ENCODE assay signal across 16 cellular contexts in genomic region chr10:519716-520401, GRCh38.
DNase-seq lines count a peak whose midpoint lies in the region; ATAC-seq and TF ChIP-seq lines count a peak whose summit lies in the region.
"Had no signal": no experiment of that assay in that cellular context is flagged by ENCODE, and none has a peak within 500 bp of the region (broad histone marks: within the 10 kb centered on the region; RNA-seq: fewer than 3 reads in every experiment).

No MANE protein-coding gene starts in this region.

- ATAC-seq in T-helper 17 cell = no peak

- DNase-seq in NCI-H2171 treated with DMSO at 0.1 percent for 48 hours (lab: John Stamatoyannopoulos, UW) (peak; percentile 79), NCI-H2171 (lab: John Stamatoyannopoulos, UW) (no peak), neural crest cell (ENCODE audit: low read depth, low spot score) (no peak), T-helper 17 cell (no peak), D341Med (ENCODE audit: low spot score) (no peak), HAP-1 (ENCODE audit: low spot score in 2 of 2) (no peak)
- DNase-seq in stimulated activated naive CD4-positive, alpha-beta T cell treated with Interleukin-2 at 50 U/mL for 16 hours (lab: John Stamatoyannopoulos, UW) = no peak
- DNase-seq: 8988T, DMS153, Kasumi-1, NCI-H2081, NCI-H82, SHP77 treated with DMSO at 0.1 percent for 48 hours had no signal

- H3K27me3 ChIP-seq in OCI-LY1 (ENCODE audit: insufficient read depth, low read length) (no peaks in the 10 kb centered on the region), HAP-1 (ENCODE audit: low read depth) (no peaks in the 10 kb centered on the region)
- H3K27me3 ChIP-seq: Peyer's patch had no signal

- peaks cover 2% of the 10 kb centered on the region for H3K27me3 Mint-ChIP-seq in neural crest cell (ENCODE audit: low read depth)
- H3K27me3 Mint-ChIP-seq in T-helper 17 cell = peaks cover 41% of the 10 kb centered on the region

- H3K79me2 ChIP-seq in OCI-LY1 (ENCODE audit: insufficient read depth, low read length) = peaks cover 10% of the 10 kb centered on the region

- H3K9ac ChIP-seq in OCI-LY1 (ENCODE audit: low read length) = peak overlapping the region; percentile 66
- H3K9ac ChIP-seq: BLaER1 treated with 17β-estradiol and CSF1 and Interleukin-3, amounts not matched to agents 10 nM and 100 nM had no signal

- peak overlapping the region; percentile 54 for H3K27ac Mint-ChIP-seq in neural crest cell (ENCODE audit: unreplicated experiment)
- H3K27ac Mint-ChIP-seq in T-helper 17 cell = no peak overlapping the region

- H3K36me3 Mint-ChIP-seq in neural crest cell (ENCODE audit: low read depth) = peaks cover 2% of the 10 kb centered on the region
- peaks cover 2% of the 10 kb centered on the region for H3K36me3 Mint-ChIP-seq in T-helper 17 cell (ENCODE audit: low read depth)

- H3K36me3 ChIP-seq in OCI-LY1 (ENCODE audit: insufficient read depth, low read length) (peaks cover 9% of the 10 kb centered on the region; the same call in 1 of the 2 replicates), HAP-1 (replicated peaks) (no peaks in the 10 kb centered on the region)
- H3K36me3 ChIP-seq: Peyer's patch had no signal

- H3K4me2 ChIP-seq in OCI-LY1 (ENCODE audit: low read length) = peak overlapping the region; percentile 61

- no peak overlapping the region for H2AFZ ChIP-seq in OCI-LY1 (ENCODE audit: low read length)

- peaks cover 24% of the 10 kb centered on the region for H3F3A ChIP-seq in OCI-LY1 (ENCODE audit: insufficient read depth, low read length)

- H3K9me3 ChIP-seq in OCI-LY1 (ENCODE audit: low read length) (no peaks in the 10 kb centered on the region), T-helper 17 cell (ENCODE audit: control insufficient read depth, low read length, poor library complexity, severe bottlenecking) (no peaks in the 10 kb centered on the region), HAP-1 (no peaks in the 10 kb centered on the region)
- H3K9me3 ChIP-seq: BLaER1 treated with 17β-estradiol and CSF1 and Interleukin-3, amounts not matched to agents 10 nM and 100 nM; Peyer's patch had no signal

- no peaks in the 10 kb centered on the region for H3K9me2 ChIP-seq in OCI-LY1 (ENCODE audit: low read depth, low read length)

- H3K27ac ChIP-seq in OCI-LY1 (ENCODE audit: low read depth, low read length, poor library complexity, severe bottlenecking) = peak overlapping the region; percentile 97
- H3K27ac ChIP-seq: BLaER1 treated with 17β-estradiol and CSF1 and Interleukin-3, amounts not matched to agents 10 nM and 100 nM; Peyer's patch had no signal

- no peak for TF ChIP-seq CTCF in OCI-LY1 (IDR thresholded peaks at IDR 0.05; ENCODE audit: low read length)
- TF ChIP-seq CTCF in neural crest cell (conservative IDR thresholded peaks at IDR 0.05) = no peak

- H3K4me3 ChIP-seq in OCI-LY1 (ENCODE audit: low read depth, low read length, poor library complexity, severe bottlenecking) (no peak overlapping the region), HAP-1 (no peak overlapping the region)
- H3K4me3 ChIP-seq: BLaER1 treated with 17β-estradiol and CSF1 and Interleukin-3, amounts not matched to agents 10 nM and 100 nM; Peyer's patch had no signal

- in situ Hi-C loops in HAP-1 (cut with MboI; ENCODE audit: low sequenced_read_pairs) = loop anchor here (25.0 kb wide), 1 partner anchor 267 kb away; no protein-coding TSS in a partner anchor

- H3K9me3 Mint-ChIP-seq in neural crest cell = no peaks in the 10 kb centered on the region

- H3K4me3 Mint-ChIP-seq in neural crest cell (no peak overlapping the region), T-helper 17 cell (no peak overlapping the region)

- no peaks in the 10 kb centered on the region for H4K20me1 ChIP-seq in OCI-LY1 (ENCODE audit: insufficient read depth, low read length)

- peaks cover 95% of the 10 kb centered on the region for H3K4me1 ChIP-seq in OCI-LY1 (ENCODE audit: insufficient read depth, low read length, severe bottlenecking)
- peaks cover 10% of the 10 kb centered on the region for H3K4me1 ChIP-seq in HAP-1
- H3K4me1 ChIP-seq: Peyer's patch had no signal

- H3K4me1 Mint-ChIP-seq in neural crest cell (peaks cover 63% of the 10 kb centered on the region), T-helper 17 cell (peaks cover 7% of the 10 kb centered on the region)
